ENCODE assay signal across 27 cellular contexts in genomic region chr15:74240897-74241614, GRCh38. TPM values are rescaled to one million over a fixed set of nuclear protein-coding genes. Genes with fewer than 3 reads are reported as not detected.
DNase-seq lines count a peak whose midpoint lies in the region; FAIRE-seq and TF ChIP-seq lines count a peak whose summit lies in the region.
"Had no signal": no experiment of that assay in that cellular context is flagged by ENCODE, and none has a peak within 500 bp of the region (broad histone marks: within the 10 kb centered on the region; RNA-seq: fewer than 3 reads in every experiment).

No MANE protein-coding gene starts in this region.

- CTCF ChIA-PET in activated naive CD4-positive, alpha-beta T cell treated with anti-CD3 and anti-CD28 coated beads for 36 hours (lab: Charles Lee), result interaction anchor here (0.6 to 0.7 kb wide), 2 partner anchors 21 to 115 kb away, joined by 3 to 4 read pairs; no protein-coding TSS in a partner anchor
- CTCF ChIA-PET in HEK293 (lab: Yijun Ruan, JAX), result interaction anchor here (0.6 to 1.5 kb wide), 7 partner anchors 14 to 187 kb away, joined by 3 to 5 read pairs (median 3); no protein-coding TSS in a partner anchor

- TF ChIP-seq EP300 in stomach (IDR thresholded peaks at IDR 0.05), result no peak

- H3K27me3 ChIP-seq in stomach, result peaks cover 0 to 20% (median 5%) of the 10 kb centered on the region in 3 donors

- FAIRE-seq in H54 (lab: Jason Lieb, UNC), result no peak
- FAIRE-seq in urothelium cell line (lab: Jason Lieb, UNC), result no peak

- H3K4me3 ChIP-seq in HEK293 (ENCODE audit: low read depth, low read length) (no peak overlapping the region), stomach (no peak overlapping the region)
- H3K4me3 ChIP-seq: esophagus muscularis mucosa, gastrocnemius medialis, lung, spleen, upper lobe of left lung had no signal

- H3K4me1 ChIP-seq in HEK293 (ENCODE audit: control insufficient read depth, insufficient read depth, low read length), result peaks cover 22% of the 10 kb centered on the region
- peaks cover 38 to 61% (median 51%) of the 10 kb centered on the region in 4 donors for H3K4me1 ChIP-seq in stomach

- TF ChIP-seq CTCF in HEK293 (tag by site-specific recombination; IDR thresholded peaks at IDR 0.05) (no peak), brain (conservative IDR thresholded peaks at IDR 0.05) (no peak), stomach (IDR thresholded peaks at IDR 0.05) (no peak)

- no peak overlapping the region for H3K4me3 Mint-ChIP-seq in activated naive CD4-positive, alpha-beta T cell treated with anti-CD3 and anti-CD28 coated beads, Interleukin-2, amount 50 U/mL, for 24 hours
- H3K4me3 Mint-ChIP-seq in activated naive CD4-positive, alpha-beta T cell treated with anti-CD3 and anti-CD28 coated beads for 36 hours, result no peak overlapping the region
- H3K4me3 Mint-ChIP-seq in brain, result no peak overlapping the region
- H3K4me3 Mint-ChIP-seq: activated naive CD4-positive, alpha-beta T cell treated with anti-CD3 and anti-CD28 coated beads, Interleukin-2, amount 10 ng/mL, durations not matched to agents 7 days and 5 days; CD4-positive, alpha-beta T cell had no signal

- WGBS in stomach, 5 donors, result 72 to 81% (median 76%) methylated on average over 4 of the region's 4 CpGs

- no peaks in the 10 kb centered on the region for H3K9me3 ChIP-seq in HEK293 (ENCODE audit: control insufficient read depth, insufficient read depth, low read depth, low read length)
- no peaks in the 10 kb centered on the region for H3K9me3 ChIP-seq in stomach
- H3K9me3 ChIP-seq: esophagus muscularis mucosa, gastrocnemius medialis, spleen, upper lobe of left lung had no signal

- POLR2A ChIA-PET in HEK293 (lab: Yijun Ruan, JAX), result no interaction called here

- peak overlapping the region; percentile 70; the same call in 1 of the 2 replicates for H3K27ac ChIP-seq in HEK293 (ENCODE audit: extremely low read depth, low read depth, low read length)
- H3K27ac ChIP-seq in stomach, result peak overlapping the region in 3 of 5 donors; percentile 70 to 75 (median 72)

- H3K36me3 Mint-ChIP-seq in activated naive CD4-positive, alpha-beta T cell treated with anti-CD3 and anti-CD28 coated beads, Interleukin-2, amount 50 U/mL, for 24 hours, result no peaks in the 10 kb centered on the region
- no peaks in the 10 kb centered on the region for H3K36me3 Mint-ChIP-seq in activated naive CD4-positive, alpha-beta T cell treated with anti-CD3 and anti-CD28 coated beads for 36 hours (ENCODE audit: low read depth)
- H3K36me3 Mint-ChIP-seq in brain, result no peaks in the 10 kb centered on the region
- H3K36me3 Mint-ChIP-seq: activated naive CD4-positive, alpha-beta T cell treated with anti-CD3 and anti-CD28 coated beads, Interleukin-2, amount 10 ng/mL, durations not matched to agents 7 days and 5 days had no signal

- peaks cover 19% of the 10 kb centered on the region for H3K27me3 Mint-ChIP-seq in activated naive CD4-positive, alpha-beta T cell treated with anti-CD3 and anti-CD28 coated beads, Interleukin-2, amount 50 U/mL, for 24 hours
- peaks cover 30% of the 10 kb centered on the region for H3K27me3 Mint-ChIP-seq in activated naive CD4-positive, alpha-beta T cell treated with anti-CD3 and anti-CD28 coated beads for 36 hours (ENCODE audit: low read depth)
- H3K27me3 Mint-ChIP-seq in brain, result no peaks in the 10 kb centered on the region

- intact Hi-C loops in activated naive CD4-positive, alpha-beta T cell treated with anti-CD3 and anti-CD28 coated beads for 36 hours (cut with micrococcal nuclease), result no loop called here
- intact Hi-C loops in stomach (cut with DNase I; ENCODE audit: low total_unique reads), result no loop called here

- DNase-seq in activated naive CD4-positive, alpha-beta T cell treated with anti-CD3 and anti-CD28 coated beads for 36 hours, result no peak
- DNase-seq in stomach (no peak), H54 (ENCODE audit: insufficient read length, low spot score) (no peak), urothelium cell line (ENCODE audit: low spot score) (no peak), NCI-H774 (lab: John Stamatoyannopoulos, UW) (no peak)
- DNase-seq: activated CD4-positive, alpha-beta T cell treated with anti-CD3 and anti-CD28 coated beads for 48 hours; activated naive CD4-positive, alpha-beta T cell treated with anti-CD3 and anti-CD28 coated beads, Interleukin-2, amount 10 ng/mL, durations not matched to agents 7 days and 5 days; activated T-cell treated with anti-CD3 and anti-CD28 coated beads, Interleukin-2, amount 50 U/mL, for 48 hours; CD4-positive, alpha-beta T cell; effector memory CD4-positive, alpha-beta T cell; gastrocnemius medialis; GDM1; islet precursor cell; NCI-H2227 treated with DMSO at 0.1 percent for 48 hours; occipital lobe; SIG-M5; spleen; stimulated activated CD4-positive, alpha-beta T cell treated with anti-CD3 and anti-CD28 coated beads, Interleukin-4, amount 100 ng/mL, for 1 hour; stimulated activated naive CD4-positive, alpha-beta T cell treated with Interleukin-2 at 50 U/mL for 16 hours; T-helper 2 cell; upper lobe of left lung had no signal

- no peak for TF ChIP-seq POLR2A in stomach (IDR thresholded peaks at IDR 0.05)
- TF ChIP-seq POLR2A in H54 (IDR thresholded peaks at IDR 0.05; ENCODE audit: low read depth, low read length), result no peak

- peak overlapping the region; percentile 3 for H3K27ac Mint-ChIP-seq in activated naive CD4-positive, alpha-beta T cell treated with anti-CD3 and anti-CD28 coated beads, Interleukin-2, amount 50 U/mL, for 24 hours
- H3K27ac Mint-ChIP-seq in activated naive CD4-positive, alpha-beta T cell treated with anti-CD3 and anti-CD28 coated beads for 36 hours, result no peak overlapping the region
- peak overlapping the region; percentile 86 to 99 (median 95) for H3K27ac Mint-ChIP-seq in brain
- H3K27ac Mint-ChIP-seq: activated naive CD4-positive, alpha-beta T cell treated with anti-CD3 and anti-CD28 coated beads, Interleukin-2, amount 10 ng/mL, durations not matched to agents 7 days and 5 days; CD4-positive, alpha-beta T cell had no signal

- H3K36me3 ChIP-seq in HEK293 (ENCODE audit: control insufficient read depth in 2 of 2, insufficient read depth in 1 of 2, low read length in 2 of 2) (no peaks in the 10 kb centered on the region), stomach (no peaks in the 10 kb centered on the region)
- H3K36me3 ChIP-seq: esophagus muscularis mucosa, gastrocnemius medialis, spleen, upper lobe of left lung had no signal

- H3K9me3 Mint-ChIP-seq in activated naive CD4-positive, alpha-beta T cell treated with anti-CD3 and anti-CD28 coated beads, Interleukin-2, amount 50 U/mL, for 24 hours, result no peaks in the 10 kb centered on the region
- no peaks in the 10 kb centered on the region for H3K9me3 Mint-ChIP-seq in activated naive CD4-positive, alpha-beta T cell treated with anti-CD3 and anti-CD28 coated beads for 36 hours
- peaks cover 0 to 2% (median 0%) of the 10 kb centered on the region in 5 experiments for H3K9me3 Mint-ChIP-seq in brain
- H3K9me3 Mint-ChIP-seq: activated naive CD4-positive, alpha-beta T cell treated with anti-CD3 and anti-CD28 coated beads, Interleukin-2, amount 10 ng/mL, durations not matched to agents 7 days and 5 days; CD4-positive, alpha-beta T cell had no signal

- H3K4me1 Mint-ChIP-seq in activated naive CD4-positive, alpha-beta T cell treated with anti-CD3 and anti-CD28 coated beads, Interleukin-2, amount 50 U/mL, for 24 hours, result peaks cover 8% of the 10 kb centered on the region
- peaks cover 8% of the 10 kb centered on the region for H3K4me1 Mint-ChIP-seq in activated naive CD4-positive, alpha-beta T cell treated with anti-CD3 and anti-CD28 coated beads for 36 hours (ENCODE audit: low read depth)
- peaks cover 81% of the 10 kb centered on the region for H3K4me1 Mint-ChIP-seq in brain

TF ChIP-seq in HEK293, 187 proteins besides CTCF, POLR2A, EP300 and RAD21:
- TF ChIP-seq PRDM6 (tag by site-specific recombination; IDR thresholded peaks at IDR 0.05), result no peak
- no peak for TF ChIP-seq ZNF701 (tag by site-specific recombination; IDR thresholded peaks at IDR 0.05)
- 0 out of 2 replicates have a peak, but pooled peaks have one; percentile 3 for TF ChIP-seq ZNF23 (tag by site-specific recombination; IDR thresholded peaks at IDR 0.05; ENCODE audit: borderline replicate concordance)
- no peak for TF ChIP-seq ZNF239 (tag by site-specific recombination; IDR thresholded peaks at IDR 0.05)
- 0 out of 2 replicates have a peak, but pooled peaks have one; percentile 22 for TF ChIP-seq KLF1 (tag by site-specific recombination; IDR thresholded peaks at IDR 0.05)
- TF ChIP-seq EGR2 (tag by site-specific recombination; IDR thresholded peaks at IDR 0.05; ENCODE audit: low read depth), result no peak
- peak; percentile 53 for TF ChIP-seq ZNF341 (tag by site-specific recombination; IDR thresholded peaks at IDR 0.05; ENCODE audit: low read depth)
- TF ChIP-seq ZNF146 (tag by site-specific recombination; IDR thresholded peaks at IDR 0.05), result no peak
- TF ChIP-seq GLIS1 (tag by site-specific recombination; IDR thresholded peaks at IDR 0.05), result peak; percentile 63
- no peak for TF ChIP-seq ZNF404 (tag by site-specific recombination; IDR thresholded peaks at IDR 0.05)

RNA-seq across cellular contexts. Expression of gene CCDC33, which starts 4.9 kb away (rescaled TPM):
- not detected for total RNA-seq in activated naive CD4-positive, alpha-beta T cell treated with anti-CD3 and anti-CD28 coated beads for 36 hours
- polyA plus RNA-seq in brain (ENCODE audit: insufficient read depth, low read depth, low replicate concordance), result 0.46 TPM
- 1 to 10 TPM in 1 of 5 donors, under 1 TPM in 2, not detected in 2; 0.58 to 9.4 (median 0.73) TPM for total RNA-seq in stomach
- polyA plus RNA-seq in stomach, result not detected
- total RNA-seq: CD4-positive, alpha-beta T cell; esophagus muscularis mucosa; gastrocnemius medialis; occipital lobe; OCI-LY7; spleen had no signal

RNA-seq across cellular contexts. Expression of gene STRA6, which starts 38.5 kb away (rescaled TPM):
- total RNA-seq in activated naive CD4-positive, alpha-beta T cell treated with anti-CD3 and anti-CD28 coated beads for 36 hours, result not detected
- polyA plus RNA-seq in brain (ENCODE audit: insufficient read depth, low read depth, low replicate concordance) (1.1 TPM), stomach (under 1 TPM in 1 of 3 donors, not detected in 2; 0.95 TPM)
- 1 to 10 TPM in 1 of 5 donors, not detected in 4; 1.5 TPM for total RNA-seq in stomach
- total RNA-seq: CD4-positive, alpha-beta T cell; gastrocnemius medialis; OCI-LY7 had no signal
